Comparison of ENCODE assay signal across 17 cellular contexts in genomic region chr1:104593418-104594187, GRCh38.
A peak's percentile ranks its signal among the peaks of the same experiment; 100 is the strongest.
DNase-seq lines count a peak whose midpoint lies in the region; ATAC-seq lines count a peak whose summit lies in the region.
"Had no signal": no experiment of that assay in that cellular context is flagged by ENCODE, and none has a peak within 500 bp of the region (broad histone marks: within the 10 kb centered on the region; RNA-seq: fewer than 3 reads in every experiment).

No MANE protein-coding gene starts in this region.

- H4K20me1 ChIP-seq in Karpas-422 (ENCODE audit: insufficient read depth, low read depth, low read length): no peaks in the 10 kb centered on the region

- no peak overlapping the region; the same call in 1 of the 2 replicates for H2AFZ ChIP-seq in Karpas-422 (ENCODE audit: low read length)

- DNase-seq in Karpas-422 (peak; percentile 42), medulla oblongata (ENCODE audit: extremely low spot score) (peak; percentile 22), NCI-H345 (lab: John Stamatoyannopoulos, UW) (no peak), SHP77 (lab: John Stamatoyannopoulos, UW) (no peak), NCI-H1436 treated with DMSO at 0.1 percent for 48 hours (lab: John Stamatoyannopoulos, UW) (no peak), caudate nucleus (lab: John Stamatoyannopoulos, UW) (no peak)
- DNase-seq: activated CD4-positive, alpha-beta T cell treated with anti-CD3 and anti-CD28 coated beads for 36 hours; body of pancreas; naive thymus-derived CD8-positive, alpha-beta T cell; NCI-H1092 treated with DMSO at 0.1 percent for 48 hours; NCI-H526 treated with DMSO at 0.1 percent for 48 hours; right lobe of liver had no signal

- no peak overlapping the region for H3K4me2 ChIP-seq in Karpas-422 (ENCODE audit: low read depth, low read length, poor library complexity, severe bottlenecking)

- no peaks in the 10 kb centered on the region; the same call in 1 of the 2 replicates for H3K9me3 ChIP-seq in Karpas-422 (ENCODE audit: low read length)
- H3K9me3 ChIP-seq: body of pancreas, gastroesophageal sphincter, right lobe of liver had no signal

- H3K27ac ChIP-seq in Karpas-422 (ENCODE audit: low read length) (peak overlapping the region; percentile 34; the same call in 1 of the 2 replicates), caudate nucleus (ENCODE audit: low read depth, low read length) (no peak overlapping the region)
- H3K27ac ChIP-seq: body of pancreas, C4-2B, gastroesophageal sphincter, right lobe of liver had no signal

- no peak overlapping the region for H3K9ac ChIP-seq in Karpas-422 (ENCODE audit: low read length)

- H3K79me2 ChIP-seq in Karpas-422 (ENCODE audit: low read length): no peaks in the 10 kb centered on the region

- H3K4me1 ChIP-seq in Karpas-422 (ENCODE audit: low read length): peaks cover 14% of the 10 kb centered on the region
- H3K4me1 ChIP-seq: body of pancreas, gastroesophageal sphincter, right lobe of liver had no signal

- no peak overlapping the region for H3K4me3 ChIP-seq in Karpas-422 (ENCODE audit: low read length)
- H3K4me3 ChIP-seq: body of pancreas, gastroesophageal sphincter, right lobe of liver had no signal

- ATAC-seq in GM19324 (IDR thresholded peaks at IDR 0.05; ENCODE audit: low FRiP score, unreplicated experiment) (peak; percentile 48), HG02678 (IDR thresholded peaks at IDR 0.05; ENCODE audit: unreplicated experiment) (peak; percentile 55)
- ATAC-seq: activated CD4-positive, alpha-beta T cell treated with anti-CD3 and anti-CD28 coated beads for 36 hours; body of pancreas; gastroesophageal sphincter; HCT116; naive thymus-derived CD8-positive, alpha-beta T cell had no signal

- H3K27me3 ChIP-seq in Karpas-422 (ENCODE audit: low read length): no peaks in the 10 kb centered on the region
- H3K27me3 ChIP-seq: body of pancreas, gastroesophageal sphincter, right lobe of liver had no signal

- no peaks in the 10 kb centered on the region for H3K9me2 ChIP-seq in Karpas-422 (replicated peaks; ENCODE audit: insufficient read depth, low read length)

- H3K36me3 ChIP-seq in Karpas-422 (ENCODE audit: insufficient read depth, low read length): no peaks in the 10 kb centered on the region
- H3K36me3 ChIP-seq: gastroesophageal sphincter, right lobe of liver had no signal

Comparison
In these comparisons a context has a peak if more than half of its experiments do, and no peak if none do; other contexts are left out.
1. DNase-seq: peak in Karpas-422 (single experiment) and medulla oblongata (single experiment); none in NCI-H345 (single experiment), SHP77 (0 of 2), NCI-H1436 treated with DMSO at 0.1 percent for 48 hours (single experiment) and caudate nucleus (0 of 61).